ENCODE assay signal across 11 cellular contexts in the genomic region with DNA sequence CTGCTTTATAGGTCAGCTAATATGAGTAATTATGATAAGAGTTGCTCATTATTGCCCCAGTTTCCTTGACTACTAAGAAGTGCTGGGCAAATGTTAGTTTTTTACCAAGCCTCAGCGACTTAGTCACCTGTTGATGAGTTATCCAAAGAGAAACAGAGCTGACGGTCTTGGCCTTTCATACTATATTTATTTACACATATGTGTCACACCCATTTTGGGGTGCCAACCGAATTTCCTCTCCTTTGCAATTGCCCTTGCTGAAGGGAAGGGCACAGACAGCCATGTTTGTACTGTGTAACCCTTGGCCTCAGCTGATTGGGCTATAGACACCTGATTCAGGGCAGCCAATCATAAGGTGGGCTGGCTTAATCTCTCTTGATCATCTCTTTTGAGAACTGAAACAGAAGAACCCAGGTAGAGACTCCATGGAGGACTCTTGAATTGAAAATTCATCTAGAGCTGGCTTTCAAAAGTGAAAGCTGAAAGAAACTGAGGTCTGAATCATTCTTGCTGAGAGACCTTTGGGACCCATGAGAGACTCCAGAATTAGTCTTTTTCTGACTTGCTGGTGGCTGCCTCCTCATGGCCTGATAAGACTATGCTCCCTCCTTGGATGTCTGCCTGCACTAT.
A peak's percentile ranks its signal among the peaks of the same experiment; 100 is the strongest.
DNase-seq lines count a peak whose midpoint lies in the region; ATAC-seq, FAIRE-seq and TF ChIP-seq lines count a peak whose summit lies in the region.
"Had no signal": no experiment of that assay in that cellular context is flagged by ENCODE, and none has a peak within 500 bp of the region (broad histone marks: within the 10 kb centered on the region; RNA-seq: fewer than 3 reads in every experiment).

No MANE protein-coding gene starts in this region.

- no peak overlapping the region for H3K4me3 Mint-ChIP-seq in activated T-helper 1 cell treated with anti-CD3 and anti-CD28 coated beads, Interleukin-12 subunit alpha, Interleukin-12 subunit beta, Interleukin-2, Interleukin-4 antibody, amounts not matched to agents 30 ng/mL and 10 ng/mL and 1 ng/mL, durations not matched to agents 14 hours and 24 hours and 36 hours

- in situ Hi-C loops in GM12878 (cut with MboI) = no loop called here

- no peaks in the 10 kb centered on the region; the same call in 1 of the 2 replicates for H3K9me2 ChIP-seq in Karpas-422 (replicated peaks; ENCODE audit: insufficient read depth, low read length)

- RAD21 ChIA-PET in GM12878 (lab: Charles Lee; ENCODE audit: unreplicated experiment) = interaction anchor here (1.1 kb wide), 1 partner anchor 125 kb away, joined by 4 read pairs; no protein-coding TSS in a partner anchor

- TF ChIP-seq EP300 in GM12878 (IDR thresholded peaks at IDR 0.05; ENCODE audit: borderline replicate concordance in 1 of 2, control insufficient read depth in 1 of 2, low read depth in 2 of 2, low read length in 2 of 2) (no peak), esophagus muscularis mucosa (IDR thresholded peaks at IDR 0.05) (no peak)

- H3K36me3 Mint-ChIP-seq in activated T-helper 1 cell treated with anti-CD3 and anti-CD28 coated beads, Interleukin-12 subunit alpha, Interleukin-12 subunit beta, Interleukin-2, Interleukin-4 antibody, amounts not matched to agents 30 ng/mL and 10 ng/mL and 1 ng/mL, durations not matched to agents 14 hours and 24 hours and 36 hours (ENCODE audit: low read depth) = no peaks in the 10 kb centered on the region

- H3K27ac Mint-ChIP-seq in activated T-helper 1 cell treated with anti-CD3 and anti-CD28 coated beads, Interleukin-12 subunit alpha, Interleukin-12 subunit beta, Interleukin-2, Interleukin-4 antibody, amounts not matched to agents 30 ng/mL and 10 ng/mL and 1 ng/mL, durations not matched to agents 14 hours and 24 hours and 36 hours = no peak overlapping the region

- H3K4me3 ChIP-seq in Karpas-422 (ENCODE audit: low read length) (no peak overlapping the region), GM12878 (no peak overlapping the region), esophagus muscularis mucosa (no peak overlapping the region), coronary artery (no peak overlapping the region)
- H3K4me3 ChIP-seq: thoracic aorta had no signal

- H3K9me3 Mint-ChIP-seq in activated T-helper 1 cell treated with anti-CD3 and anti-CD28 coated beads, Interleukin-12 subunit alpha, Interleukin-12 subunit beta, Interleukin-2, Interleukin-4 antibody, amounts not matched to agents 30 ng/mL and 10 ng/mL and 1 ng/mL, durations not matched to agents 14 hours and 24 hours and 36 hours = no peaks in the 10 kb centered on the region

- no peak for TF ChIP-seq RAD21 in GM12878 (IDR thresholded peaks at IDR 0.05; ENCODE audit: insufficient read depth, low read depth, low read length)

- BruUV-seq in GM12878 (replicated peaks; lab: Mats Ljungman, UMichigan) = no TSS peak

- no peak for TF ChIP-seq POLR2A in GM12878 (IDR thresholded peaks at IDR 0.05; ENCODE audit: low read depth, low read length)
- TF ChIP-seq POLR2A in esophagus muscularis mucosa (IDR thresholded peaks at IDR 0.05; ENCODE audit: low read depth) = no peak

- intact Hi-C loops in GM12878 (cut with micrococcal nuclease; ENCODE audit: unreplicated experiment) = no loop called here
- intact Hi-C loops in esophagus muscularis mucosa (cut with DNase I) = no loop called here
- intact Hi-C loops in activated T-helper 1 cell treated with anti-CD3 and anti-CD28 coated beads, Interleukin-12 subunit alpha, Interleukin-12 subunit beta, Interleukin-2, Interleukin-4 antibody, amounts not matched to agents 30 ng/mL and 10 ng/mL and 1 ng/mL, durations not matched to agents 14 hours and 24 hours and 36 hours (cut with micrococcal nuclease) = loop anchor here (2.0 kb wide), 2 partner anchors 24 to 114 kb away; no protein-coding TSS in a partner anchor

- CTCF ChIA-PET in GM12878 (lab: Yijun Ruan, JAX) = no interaction called here

- POLR2A ChIA-PET in GM12878 (lab: Charles Lee) = interaction anchor here (0.6 kb wide), 1 partner anchor 138 kb away, joined by 3 read pairs; no protein-coding TSS in a partner anchor

- H3K4me2 ChIP-seq in Karpas-422 (ENCODE audit: low read depth, low read length, poor library complexity, severe bottlenecking) (no peak overlapping the region), GM12878 (ENCODE audit: control insufficient read depth, insufficient read depth) (no peak overlapping the region)

- peaks cover 8% of the 10 kb centered on the region for H3K4me1 ChIP-seq in Karpas-422 (ENCODE audit: low read length)
- H3K4me1 ChIP-seq in GM12878 (ENCODE audit: control insufficient read depth, insufficient read depth, low read length) = peaks cover 10% of the 10 kb centered on the region
- peaks cover 0 to 2% (median 0%) of the 10 kb centered on the region in 4 donors for H3K4me1 ChIP-seq in esophagus muscularis mucosa

- peaks cover 34% of the 10 kb centered on the region for H3K4me1 Mint-ChIP-seq in activated T-helper 1 cell treated with anti-CD3 and anti-CD28 coated beads, Interleukin-12 subunit alpha, Interleukin-12 subunit beta, Interleukin-2, Interleukin-4 antibody, amounts not matched to agents 30 ng/mL and 10 ng/mL and 1 ng/mL, durations not matched to agents 14 hours and 24 hours and 36 hours (ENCODE audit: low read depth)

- SMC1A ChIA-PET in GM12878 (lab: Charles Lee; ENCODE audit: uncharacterized antibody, unreplicated experiment) = interaction anchor here (1.2 kb wide), 1 partner anchor 125 kb away, joined by 3 read pairs; no protein-coding TSS in a partner anchor

- H2AFZ ChIP-seq in Karpas-422 (ENCODE audit: low read length) = 0 out of 2 replicates have a peak overlapping the region, but pooled peaks have one; percentile 39
- 0 out of 2 replicates have a peak overlapping the region, but pooled peaks have one; percentile 18 for H2AFZ ChIP-seq in GM12878 (ENCODE audit: control insufficient read depth, low read depth, low read length)

- TF ChIP-seq CTCF in GM12878 (IDR thresholded peaks at IDR 0.05 in 2 of 3, conservative IDR thresholded peaks at IDR 0.05 in 1 of 3; ENCODE audit: control insufficient read depth in 2 of 3, extremely low read depth in 1 of 3, insufficient read depth in 1 of 3, low read depth in 3 of 3, low read length in 3 of 3) (0 out of 6 replicates have a peak, but pooled peaks of 1 of the 3 experiments have one; percentile 15), esophagus muscularis mucosa (IDR thresholded peaks at IDR 0.05) (no peak), coronary artery (IDR thresholded peaks at IDR 0.05) (no peak)

- DNase-seq in stimulated activated naive CD4-positive, alpha-beta T cell treated with Interleukin-2 at 50 U/mL for 16 hours (lab: John Stamatoyannopoulos, UW) = peak; percentile 27
- no peak for DNase-seq in stimulated activated naive CD4-positive, alpha-beta T cell (lab: John Stamatoyannopoulos, UW)
- DNase-seq in Karpas-422 (no peak), GM12878 (ENCODE audit: low read depth, low spot score) (peak; percentile 12), esophagus muscularis mucosa (ENCODE audit: extremely low spot score) (no peak), coronary artery (ENCODE audit: low spot score) (no peak), NCI-H128 (lab: John Stamatoyannopoulos, UW; ENCODE audit: unreplicated experiment) (no peak)
- no peak for DNase-seq in activated T-helper 1 cell treated with anti-CD3 and anti-CD28 coated beads, Interleukin-12 subunit alpha, Interleukin-12 subunit beta, Interleukin-2, Interleukin-4 antibody, amounts not matched to agents 30 ng/mL and 10 ng/mL and 1 ng/mL, durations not matched to agents 14 hours and 24 hours and 36 hours (ENCODE audit: low spot score)
- DNase-seq: DND-41, mesendoderm had no signal

- no peaks in the 10 kb centered on the region for H3K27me3 Mint-ChIP-seq in activated T-helper 1 cell treated with anti-CD3 and anti-CD28 coated beads, Interleukin-12 subunit alpha, Interleukin-12 subunit beta, Interleukin-2, Interleukin-4 antibody, amounts not matched to agents 30 ng/mL and 10 ng/mL and 1 ng/mL, durations not matched to agents 14 hours and 24 hours and 36 hours (ENCODE audit: insufficient read depth)

- H3K27ac ChIP-seq in Karpas-422 (ENCODE audit: low read length) (no peak overlapping the region), GM12878 (ENCODE audit: control insufficient read depth, insufficient read depth) (no peak overlapping the region), esophagus muscularis mucosa (replicated peaks in 1 of 4) (no peak overlapping the region), coronary artery (no peak overlapping the region)
- H3K27ac ChIP-seq: thoracic aorta had no signal

- H3K36me3 ChIP-seq in Karpas-422 (ENCODE audit: insufficient read depth, low read length) (no peaks in the 10 kb centered on the region), GM12878 (ENCODE audit: control insufficient read depth in 2 of 2, insufficient read depth in 2 of 2, low read length in 1 of 2) (no peaks in the 10 kb centered on the region), esophagus muscularis mucosa (no peaks in the 10 kb centered on the region)
- H3K36me3 ChIP-seq: thoracic aorta had no signal

- peak; percentile 69 for ATAC-seq in GM12878

- WGBS in GM12878 (ENCODE audit: insufficient coverage, insufficient replicate concordance, low lambda C conversion rate, missing lambda C conversion rate) = 3% methylated on average over 3 of the region's 3 CpGs
- 67% methylated on average over 3 of the region's 3 CpGs for WGBS in esophagus muscularis mucosa

- H3K9me3 ChIP-seq in Karpas-422 (ENCODE audit: low read length) (no peaks in the 10 kb centered on the region), GM12878 (replicated peaks; ENCODE audit: control insufficient read depth, insufficient read depth, low read length) (no peaks in the 10 kb centered on the region), esophagus muscularis mucosa (no peaks in the 10 kb centered on the region)
- H3K9me3 ChIP-seq: thoracic aorta had no signal

- H3K9ac ChIP-seq in Karpas-422 (ENCODE audit: low read length) (no peak overlapping the region), GM12878 (ENCODE audit: control insufficient read depth, insufficient read depth, low read length) (no peak overlapping the region)

- H4K20me1 ChIP-seq in Karpas-422 (ENCODE audit: insufficient read depth, low read depth, low read length) (no peaks in the 10 kb centered on the region), GM12878 (ENCODE audit: control insufficient read depth, insufficient read depth) (no peaks in the 10 kb centered on the region)

- H3K79me2 ChIP-seq in Karpas-422 (ENCODE audit: low read length) (no peaks in the 10 kb centered on the region), GM12878 (ENCODE audit: control insufficient read depth, insufficient read depth, low read length) (no peaks in the 10 kb centered on the region)

- H3K27me3 ChIP-seq in Karpas-422 (ENCODE audit: low read length) = no peaks in the 10 kb centered on the region
- H3K27me3 ChIP-seq in GM12878 (replicated peaks in 1 of 2; ENCODE audit: control insufficient read depth in 2 of 2, insufficient read depth in 2 of 2, low read length in 1 of 2) = no peaks in the 10 kb centered on the region; a peak in 1 of 4 replicates
- no peaks in the 10 kb centered on the region for H3K27me3 ChIP-seq in esophagus muscularis mucosa

- no peak for FAIRE-seq in GM12878 (lab: Jason Lieb, UNC)

Comparison
In these comparisons a context has a peak if more than half of its experiments do, and no peak if none do; other contexts are left out.
1. DNase-seq: peak in stimulated activated naive CD4-positive, alpha-beta T cell treated with Interleukin-2 at 50 U/mL for 16 hours (single experiment) and GM12878 (single experiment); none in stimulated activated naive CD4-positive, alpha-beta T cell (0 of 6), Karpas-422 (single experiment), esophagus muscularis mucosa (single experiment), coronary artery (single experiment), activated T-helper 1 cell treated with anti-CD3 and anti-CD28 coated beads, Interleukin-12 subunit alpha, Interleukin-12 subunit beta, Interleukin-2, Interleukin-4 antibody, amounts not matched to agents 30 ng/mL and 10 ng/mL and 1 ng/mL, durations not matched to agents 14 hours and 24 hours and 36 hours (single experiment) and NCI-H128 (single experiment).